23 cellular contexts compared by ENCODE assay signal in the genomic region with DNA sequence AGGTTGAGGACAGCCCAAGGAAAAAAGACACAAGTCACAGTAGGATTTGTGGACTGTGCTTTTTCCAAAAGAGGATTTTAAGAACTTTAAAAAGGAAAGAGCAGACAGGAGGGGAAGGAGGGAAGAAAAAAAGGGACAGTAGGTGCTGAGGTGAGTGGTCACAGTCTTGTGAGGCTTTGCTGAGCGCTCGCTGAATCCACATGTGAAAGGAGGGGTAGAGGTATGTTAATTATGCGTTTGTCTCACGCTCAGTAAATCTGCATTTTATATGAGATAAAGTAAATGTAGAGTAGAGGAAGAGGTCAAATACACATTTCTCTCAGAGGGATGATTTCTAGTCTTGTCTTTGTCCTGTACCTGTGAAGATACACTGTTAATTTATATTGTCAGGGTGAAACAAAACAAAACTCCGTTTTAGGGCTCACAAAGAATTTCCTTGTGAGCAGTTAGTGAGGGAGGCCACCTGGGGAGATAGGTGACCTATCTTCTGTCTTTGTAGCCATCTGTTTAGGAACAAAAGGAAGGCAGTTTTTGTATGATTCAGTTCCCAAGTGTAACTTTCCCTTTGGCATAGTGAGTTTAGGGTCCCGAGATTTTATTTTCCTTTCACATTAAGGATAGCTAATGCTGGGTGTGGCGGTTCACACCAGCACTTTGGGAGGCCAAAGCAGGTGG. TPM values are rescaled to one million over a fixed set of nuclear protein-coding genes. Genes with fewer than 3 reads are reported as not detected.
DNase-seq lines count a peak whose midpoint lies in the region; ATAC-seq and TF ChIP-seq lines count a peak whose summit lies in the region.
"Had no signal": no experiment of that assay in that cellular context is flagged by ENCODE, and none has a peak within 500 bp of the region (broad histone marks: within the 10 kb centered on the region; RNA-seq: fewer than 3 reads in every experiment).

No MANE protein-coding gene starts in this region.

- H3K9me2 ChIP-seq in PC-3 (replicated peaks; ENCODE audit: low read length) = no peaks in the 10 kb centered on the region

- 0 out of 2 replicates have a peak overlapping the region, but pooled peaks have one; percentile 4 for H3K4me3 ChIP-seq in PC-3 (ENCODE audit: low read length)
- H3K4me3 ChIP-seq in endodermal cell (ENCODE audit: low read length) = peak overlapping the region; percentile 65
- no peak overlapping the region for H3K4me3 ChIP-seq in mesendoderm (ENCODE audit: low read length)
- H3K4me3 ChIP-seq: GM23248, SK-N-MC had no signal

- H3K27me3 ChIP-seq in PC-3 (ENCODE audit: low read length) (peaks cover 69% of the 10 kb centered on the region), endodermal cell (ENCODE audit: control insufficient read depth, insufficient read depth, low read length, poor library complexity, severe bottlenecking) (no peaks in the 10 kb centered on the region), mesendoderm (ENCODE audit: insufficient read depth, low read length, poor library complexity) (no peaks in the 10 kb centered on the region)

- peak overlapping the region; percentile 81 for H3K18ac ChIP-seq in mesendoderm (ENCODE audit: low read length)

- POLR2A ChIA-PET in PC-3 (lab: Charles Lee; ENCODE audit: unreplicated experiment) (no interaction called here), GM10248 (lab: Yijun Ruan, JAX) (no interaction called here)

- BruUV-seq in PC-3 (replicated peaks; lab: Mats Ljungman, UMichigan) = no TSS peak

- H2AFZ ChIP-seq in PC-3 (ENCODE audit: low read length) = no peak overlapping the region
- H2AFZ ChIP-seq: GM23248 had no signal

- peak overlapping the region; percentile 86 for H3K56ac ChIP-seq in mesendoderm (ENCODE audit: low read length)

- H3K4me2 ChIP-seq in PC-3 (ENCODE audit: low read length) (no peak overlapping the region), mesendoderm (ENCODE audit: low read length) (peak overlapping the region; percentile 30)

- H3K4ac ChIP-seq in mesendoderm (ENCODE audit: low read depth, low read length) = peak overlapping the region; percentile 97

- ATAC-seq in PC-3 = no peak
- no peak for ATAC-seq in GM19351 (IDR thresholded peaks at IDR 0.05; ENCODE audit: unreplicated experiment)
- no peak for ATAC-seq in GM21526 (IDR thresholded peaks at IDR 0.05; ENCODE audit: low FRiP score, unreplicated experiment)
- ATAC-seq in Right ventricle myocardium inferior = no peak
- ATAC-seq: T-cell had no signal

- H2BK120ac ChIP-seq in mesendoderm (ENCODE audit: low read depth, low read length) = peak overlapping the region; percentile 75

- no peaks in the 10 kb centered on the region for H3K36me3 Mint-ChIP-seq in HFFc6 (ENCODE audit: low read depth)
- peaks cover 21% of the 10 kb centered on the region for H3K36me3 Mint-ChIP-seq in endodermal cell (ENCODE audit: low read depth)
- H3K36me3 Mint-ChIP-seq: CD8-positive, alpha-beta memory T cell; T-cell had no signal

- no peaks in the 10 kb centered on the region for H4K20me1 ChIP-seq in PC-3 (ENCODE audit: low read length)

- H4K8ac ChIP-seq in mesendoderm (ENCODE audit: low read depth, low read length) = no peak overlapping the region

- 13 to 41% methylated on average over 7 of the region's 7 CpGs for WGBS in endodermal cell (ENCODE audit: insufficient coverage in 1 of 2, insufficient read length in 1 of 2), 2 experiments
- WGBS in mesendoderm (ENCODE audit: extremely low coverage, insufficient coverage, low lambda C conversion rate) = no CpG with 5 or more reads among the region's 7 CpGs

- H3K4me3 Mint-ChIP-seq in HFFc6 (peak overlapping the region; percentile 25; the same call in 1 of the 2 replicates), endodermal cell (peak overlapping the region; percentile 37)
- H3K4me3 Mint-ChIP-seq: CD8-positive, alpha-beta memory T cell; T-cell had no signal

- H2BK5ac ChIP-seq in mesendoderm (ENCODE audit: low read length) = peak overlapping the region; percentile 99

- H3K79me2 ChIP-seq in PC-3 (ENCODE audit: low read length) (no peaks in the 10 kb centered on the region), mesendoderm (ENCODE audit: control insufficient read depth, insufficient read depth, low read length) (no peaks in the 10 kb centered on the region)

- H3K9ac ChIP-seq in PC-3 (ENCODE audit: low read length) (no peak overlapping the region), endodermal cell (ENCODE audit: extremely low read depth, low read length, poor library complexity, severe bottlenecking) (peak overlapping the region; percentile 88), mesendoderm (ENCODE audit: low read length) (peak overlapping the region; percentile 68)
- H3K9ac ChIP-seq: GM23248 had no signal

- H3K27me3 Mint-ChIP-seq in HFFc6 (ENCODE audit: insufficient read depth) = peaks cover 13% of the 10 kb centered on the region
- H3K27me3 Mint-ChIP-seq in endodermal cell (ENCODE audit: insufficient read depth) = no peaks in the 10 kb centered on the region

- H2AK5ac ChIP-seq in mesendoderm (ENCODE audit: low read length) = no peak overlapping the region

- H3K9me3 Mint-ChIP-seq in HFFc6 = no peaks in the 10 kb centered on the region
- peaks cover 43% of the 10 kb centered on the region for H3K9me3 Mint-ChIP-seq in endodermal cell

- H3K27ac ChIP-seq in PC-3 (ENCODE audit: low read length) (no peak overlapping the region), endodermal cell (ENCODE audit: low read depth, low read length) (peak overlapping the region; percentile 54), mesendoderm (ENCODE audit: low read depth, low read length) (peak overlapping the region; percentile 85)
- H3K27ac ChIP-seq: GM23248, SK-N-MC had no signal

- H3K36me3 ChIP-seq in PC-3 (ENCODE audit: low read depth, low read length) (no peaks in the 10 kb centered on the region), endodermal cell (ENCODE audit: control insufficient read depth, insufficient read depth, low read length) (no peaks in the 10 kb centered on the region), mesendoderm (ENCODE audit: control insufficient read depth, insufficient read depth, low read length) (no peaks in the 10 kb centered on the region)

- H3K23ac ChIP-seq in mesendoderm (ENCODE audit: low read length) = peak overlapping the region; percentile 92

- peak overlapping the region; percentile 61 for H2BK15ac ChIP-seq in mesendoderm (replicated peaks; ENCODE audit: low read depth)

- H3K4me1 ChIP-seq in PC-3 (ENCODE audit: insufficient read depth, low read length) (no peaks in the 10 kb centered on the region), endodermal cell (ENCODE audit: control insufficient read depth, insufficient read depth, low read length) (peaks cover 13% of the 10 kb centered on the region), mesendoderm (ENCODE audit: control insufficient read depth, low read depth, low read length) (peaks cover 24% of the 10 kb centered on the region)

- no peak overlapping the region for H3K27ac Mint-ChIP-seq in HFFc6
- H3K27ac Mint-ChIP-seq in endodermal cell = peak overlapping the region; percentile 93
- H3K27ac Mint-ChIP-seq: CD8-positive, alpha-beta memory T cell; T-cell had no signal

- no peaks in the 10 kb centered on the region for H3K79me1 ChIP-seq in mesendoderm (ENCODE audit: low read length)

- H4K5ac ChIP-seq in mesendoderm (ENCODE audit: low read length) = peak overlapping the region; percentile 74

- TF ChIP-seq CTCF in HFFc6 (IDR thresholded peaks at IDR 0.05) (no peak), PC-3 (conservative IDR thresholded peaks at IDR 0.05; ENCODE audit: low read depth, low read length) (no peak), endodermal cell (conservative IDR thresholded peaks at IDR 0.05) (no peak), GM10248 (IDR thresholded peaks at IDR 0.05; ENCODE audit: control extremely low read depth, extremely low read depth, low read depth, missing control alignments) (no peak)

- CTCF ChIA-PET in PC-3 (lab: Charles Lee) = no interaction called here
- CTCF ChIA-PET in GM10248 (lab: Yijun Ruan, JAX) = no interaction called here

- H3K4me1 Mint-ChIP-seq in HFFc6 (ENCODE audit: low read depth) = no peaks in the 10 kb centered on the region; the same call in 1 of the 2 replicates
- H3K4me1 Mint-ChIP-seq in endodermal cell = peaks cover 39% of the 10 kb centered on the region
- H3K4me1 Mint-ChIP-seq: CD8-positive, alpha-beta memory T cell; T-cell had no signal

- no peaks in the 10 kb centered on the region for H3F3A ChIP-seq in PC-3 (ENCODE audit: low read length, unreplicated experiment)

- intact Hi-C loops in PC-3 (cut with micrococcal nuclease) = no loop called here
- intact Hi-C loops in Right ventricle myocardium inferior (cut with DNase I) = no loop called here

- DNase-seq in HFFc6 = no peak
- DNase-seq in PC-3 = no peak
- peak; percentile 82 for DNase-seq in endodermal cell
- DNase-seq in mesendoderm = peak; percentile 96
- no peak for DNase-seq in GM10248 (ENCODE audit: extremely low spot score)
- no peak for DNase-seq in Right ventricle myocardium inferior (ENCODE audit: missing footprints)
- DNase-seq: ACHN; C1 segment of cervical spinal cord; CD8-positive, alpha-beta memory T cell; DMS53; EL; GM23248; NCI-H1048; NCI-H1436 treated with DMSO at 0.1 percent for 48 hours; NCI-H2029 treated with DMSO at 0.1 percent for 48 hours; NCI-H2171 treated with DMSO at 0.1 percent for 48 hours; NCI-H446; NCI-H69; Right ventricle myocardium superior; T-cell had no signal

- no peaks in the 10 kb centered on the region for H3K9me3 ChIP-seq in PC-3 (ENCODE audit: low read length)
- peaks cover 28% of the 10 kb centered on the region for H3K9me3 ChIP-seq in endodermal cell (ENCODE audit: control insufficient read depth, low read length)

RNA-seq across cellular contexts. Expression of a gene that starts 25.3 kb away (rescaled TPM):
- total RNA-seq in HFFc6 (2021; fragmentation: NEBNext Ultra II Directional; extraction: Animal tissue kit (Norgen Biotek cat#: 25700)) = under 1 TPM; 0.09 to 0.21 (median 0.17) TPM
- total RNA-seq in PC-3 (2014; rRNA removed) (0.15 and 0.23 TPM in 2 replicates), endodermal cell (10 to 100 TPM; 37.9 to 58.2 TPM), Right ventricle myocardium inferior (5.1 TPM)
- 16.0 TPM for polyA plus RNA-seq in endodermal cell (2013, experiment 1 of 2)
- 17.5 TPM for polyA plus RNA-seq in endodermal cell (2013, experiment 2 of 2)
- polyA plus RNA-seq in mesendoderm (2013, experiment 1 of 2) = 26.7 TPM
- polyA plus RNA-seq in mesendoderm (2013, experiment 2 of 2) = 26.8 TPM
- polyA plus RNA-seq: CD8-positive, alpha-beta memory T cell had no signal

Comparison
In these comparisons a context has a peak if more than half of its experiments do, and no peak if none do; other contexts are left out.
1. DNase-seq: peak in endodermal cell (single experiment) and mesendoderm (single experiment); none in HFFc6 (single experiment), PC-3 (single experiment), GM10248 (single experiment) and Right ventricle myocardium inferior (single experiment).